In the genomic region with DNA sequence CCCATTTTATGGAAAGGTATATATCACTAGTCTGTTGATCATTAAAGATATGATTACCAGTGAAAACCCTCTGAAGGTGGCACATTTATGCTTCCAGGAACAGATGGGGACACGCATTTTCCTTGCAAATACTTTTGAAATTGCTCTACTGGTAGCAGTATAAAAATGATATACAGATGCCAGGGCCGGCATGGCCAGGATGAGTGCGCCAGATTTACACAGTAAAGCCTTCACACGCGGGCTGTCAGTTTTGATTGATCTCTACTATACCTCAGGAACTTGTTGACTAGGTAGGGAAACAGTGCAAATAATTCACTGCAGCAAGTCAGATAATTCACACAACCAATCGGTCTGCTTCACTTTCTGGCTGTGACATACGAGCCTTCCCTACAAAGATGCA, we compare ENCODE assay signal across 15 cellular contexts.
A peak's percentile ranks its signal among the peaks of the same experiment; 100 is the strongest.
DNase-seq lines count a peak whose midpoint lies in the region; ATAC-seq, FAIRE-seq and TF ChIP-seq lines count a peak whose summit lies in the region.
"Had no signal": no experiment of that assay in that cellular context is flagged by ENCODE, and none has a peak within 500 bp of the region (broad histone marks: within the 10 kb centered on the region; RNA-seq: fewer than 3 reads in every experiment).

No MANE protein-coding gene starts in this region.

- 31% methylated on average over 7 of the region's 7 CpGs; no CpG with 5 or more reads in 1 of the 2 experiments for WGBS in H1 (ENCODE audit: extremely low coverage in 1 of 2, insufficient coverage in 1 of 2, insufficient read length in 1 of 2, insufficient replicate concordance in 2 of 2, low coverage in 1 of 2, low lambda C conversion rate in 2 of 2, missing lambda C conversion rate in 1 of 2), 2 experiments

- peak; percentile 10 for DNase-seq in activated CD4-positive, alpha-beta T cell treated with anti-CD3 and anti-CD28 coated beads for 36 hours
- DNase-seq in activated CD4-positive, alpha-beta T cell treated with anti-CD3 and anti-CD28 coated beads for 4 hours, result no peak
- DNase-seq in GM23338 (ENCODE audit: low spot score) (no peak), HEK293T (ENCODE audit: extremely low spot score) (no peak), H1 (ENCODE audit: low read depth in 1 of 2, low spot score in 2 of 2) (no peak), type B pancreatic cell (ENCODE audit: extremely low spot score, unreplicated experiment) (no peak)
- no peak for DNase-seq in stimulated activated naive B cell treated with anti-CD40 and anti-IgM and Interleukin-4, amounts not matched to agents 10 μg/mL and 1 μg/mL and 100 μg/mL, for 72 hours
- DNase-seq: BE2C; CD4-positive, alpha-beta memory T cell; DMS79; HCEC 1CT; IMR-90 had no signal

- 0 out of 2 replicates have a peak, but pooled peaks cover 10% of the 10 kb centered on the region for H3F3A ChIP-seq in GM23338 (replicated peaks; ENCODE audit: low read depth)

- no peak for TF ChIP-seq EP300 in H1 (IDR thresholded peaks at IDR 0.05; ENCODE audit: borderline replicate concordance in 1 of 2, low read depth in 2 of 2, low read length in 2 of 2)

- peaks cover 8% of the 10 kb centered on the region; the same call in 1 of the 2 replicates for H3K23me2 ChIP-seq in H1 (ENCODE audit: low read depth, low read length)

- H2AK5ac ChIP-seq in H1 (ENCODE audit: low read depth, low read length), result no peak overlapping the region

- FAIRE-seq in H1 (lab: Jason Lieb, UNC), result no peak
- FAIRE-seq: A204.1, GM12891 had no signal

- intact Hi-C loops in activated CD4-positive, alpha-beta T cell treated with anti-CD3 and anti-CD28 coated beads for 36 hours (cut with DNase I, micrococcal nuclease), result no loop called here

- CTCF ChIA-PET in activated CD4-positive, alpha-beta T cell treated with anti-CD3 and anti-CD28 coated beads for 36 hours (lab: Charles Lee), result no interaction called here
- CTCF ChIA-PET in HEK293T (lab: Yijun Ruan, JAX) (no interaction called here), H1 (lab: Charles Lee; ENCODE audit: partially characterized antibody) (interaction anchor here (1.3 to 2.4 kb wide), 5 partner anchors 8 to 325 kb away, joined by 4 to 10 read pairs (median 5); no protein-coding TSS in a partner anchor)

- H3K4me3 ChIP-seq in GM23338 (no peak overlapping the region), H1 (ENCODE audit: extremely low read depth in 1 of 4, insufficient read depth in 2 of 4, low read depth in 3 of 4, low read length in 4 of 4) (peak overlapping the region in 1 of 4 experiments; percentile 57; a peak in 1 of 8 replicates)

- no peaks in the 10 kb centered on the region for H3K79me1 ChIP-seq in H1 (ENCODE audit: low read depth, low read length)

- H2AFZ ChIP-seq in GM23338 (no peak overlapping the region), H1 (ENCODE audit: low read length) (no peak overlapping the region)

- no peaks in the 10 kb centered on the region for H3K9me2 ChIP-seq in GM23338 (ENCODE audit: insufficient read depth)

- H4K20me1 ChIP-seq in GM23338 (replicated peaks; ENCODE audit: insufficient read depth) (no peaks in the 10 kb centered on the region; the same call in 1 of the 2 replicates), H1 (replicated peaks in 1 of 2; ENCODE audit: control insufficient read depth in 1 of 2, insufficient read depth in 2 of 2, low read length in 2 of 2) (peaks cover 0 to 8% of the 10 kb centered on the region in 2 experiments)

- no peak for TF ChIP-seq RAD21 in H1 (IDR thresholded peaks at IDR 0.05 in 1 of 2, conservative IDR thresholded peaks at IDR 0.05 in 1 of 2; ENCODE audit: low read depth in 2 of 2, low read length in 2 of 2)

- H3K4me2 ChIP-seq in GM23338, result peak overlapping the region; percentile 78
- H3K4me2 ChIP-seq in H1 (ENCODE audit: insufficient read depth in 1 of 2, low read depth in 2 of 2, low read length in 2 of 2), result peak overlapping the region in 1 of 2 experiments; percentile 91; a peak in 1 of 4 replicates

- H3K4ac ChIP-seq in H1 (replicated peaks; ENCODE audit: insufficient read length, low read depth, low read length), result no peak overlapping the region

- no peak overlapping the region for H3K4me3 Mint-ChIP-seq in activated CD4-positive, alpha-beta T cell treated with anti-CD3 and anti-CD28 coated beads for 36 hours
- H3K4me3 Mint-ChIP-seq in GM23338, result peak overlapping the region; percentile 66; the same call in 1 of the 3 replicates
- no peak overlapping the region for H3K4me3 Mint-ChIP-seq in stimulated activated naive B cell treated with anti-CD40 and anti-IgM and Interleukin-4, amounts not matched to agents 10 μg/mL and 1 μg/mL and 100 μg/mL, for 72 hours
- H3K4me3 Mint-ChIP-seq in type B pancreatic cell, result no peak overlapping the region

- peaks cover 11% of the 10 kb centered on the region for H3K4me1 Mint-ChIP-seq in activated CD4-positive, alpha-beta T cell treated with anti-CD3 and anti-CD28 coated beads for 36 hours
- H3K4me1 Mint-ChIP-seq in GM23338 (peaks cover 61% of the 10 kb centered on the region), type B pancreatic cell (ENCODE audit: unreplicated experiment) (peaks cover 5% of the 10 kb centered on the region)
- peaks cover 9 to 20% of the 10 kb centered on the region in 2 donors for H3K4me1 Mint-ChIP-seq in stimulated activated naive B cell treated with anti-CD40 and anti-IgM and Interleukin-4, amounts not matched to agents 10 μg/mL and 1 μg/mL and 100 μg/mL, for 72 hours

- H3K23ac ChIP-seq in H1 (ENCODE audit: insufficient read length), result no peak overlapping the region

- H3K27ac Mint-ChIP-seq in activated CD4-positive, alpha-beta T cell treated with anti-CD3 and anti-CD28 coated beads for 36 hours, result no peak overlapping the region
- H3K27ac Mint-ChIP-seq in GM23338 (no peak overlapping the region), type B pancreatic cell (no peak overlapping the region)
- no peak overlapping the region for H3K27ac Mint-ChIP-seq in stimulated activated naive B cell treated with anti-CD40 and anti-IgM and Interleukin-4, amounts not matched to agents 10 μg/mL and 1 μg/mL and 100 μg/mL, for 72 hours
- H3K27ac Mint-ChIP-seq: CD4-positive, alpha-beta memory T cell had no signal

- H3K36me3 ChIP-seq in GM23338 (ENCODE audit: insufficient read depth), result no peaks in the 10 kb centered on the region
- peaks cover 0 to 2% (median 0%) of the 10 kb centered on the region in 4 experiments; a peak in 1 of 8 replicates for H3K36me3 ChIP-seq in H1 (ENCODE audit: control insufficient read depth in 2 of 4, insufficient read depth in 4 of 4, low read length in 3 of 4)
- H3K36me3 ChIP-seq: BE2C had no signal

- H3K18ac ChIP-seq in H1 (ENCODE audit: extremely low read depth, low read length), result no peak overlapping the region

- no peak overlapping the region for H3K27ac ChIP-seq in GM23338 (ENCODE audit: low read depth)
- H3K27ac ChIP-seq in H1 (ENCODE audit: low read depth, low read length), result no peak overlapping the region
- H3K27ac ChIP-seq: C4-2B had no signal

- peak overlapping the region; percentile 12; the same call in 1 of the 2 replicates for H2BK12ac ChIP-seq in H1 (ENCODE audit: low read depth, low read length)

- H2BK15ac ChIP-seq in H1 (ENCODE audit: low read length), result no peak overlapping the region

- no peak overlapping the region for H3K9ac ChIP-seq in H1 (replicated peaks in 1 of 4; ENCODE audit: extremely low read depth in 1 of 4, low read depth in 3 of 4, low read length in 3 of 4)

- H2BK20ac ChIP-seq in H1 (ENCODE audit: low read length), result no peak overlapping the region

- POLR2A ChIA-PET in activated CD4-positive, alpha-beta T cell treated with anti-CD3 and anti-CD28 coated beads for 36 hours (lab: Charles Lee), result no interaction called here
- POLR2A ChIA-PET in HEK293T (lab: Yijun Ruan, JAX), result no interaction called here
- POLR2A ChIA-PET in H1 (lab: Charles Lee; ENCODE audit: partially characterized antibody), result interaction anchor here (1.6 to 1.9 kb wide), 2 partner anchors 8 to 10 kb away, joined by 6 to 8 read pairs; no protein-coding TSS in a partner anchor

- no peak for TF ChIP-seq POLR2A in H1 (IDR thresholded peaks at IDR 0.05; ENCODE audit: control extremely low read depth in 1 of 2, low read depth in 2 of 2, low read length in 2 of 2)

- TF ChIP-seq CTCF in GM23338 (conservative IDR thresholded peaks at IDR 0.05; ENCODE audit: low read depth in 2 of 2) (no peak), H1 (IDR thresholded peaks at IDR 0.05; ENCODE audit: control extremely low read depth in 1 of 3, insufficient read depth in 1 of 3, low read depth in 1 of 3, low read length in 3 of 3) (no peak), type B pancreatic cell (conservative IDR thresholded peaks at IDR 0.05) (no peak)

- H2BK5ac ChIP-seq in H1 (ENCODE audit: low read depth, low read length), result no peak overlapping the region

- H4K5ac ChIP-seq in H1 (ENCODE audit: insufficient read length, low read depth, low read length), result no peak overlapping the region

- H3K14ac ChIP-seq in H1 (ENCODE audit: insufficient read length), result no peak overlapping the region

- no peak overlapping the region for H4K91ac ChIP-seq in H1 (replicated peaks; ENCODE audit: insufficient read length, low read length)

- H3K4me1 ChIP-seq in GM23338 (ENCODE audit: insufficient read depth) (peaks cover 60% of the 10 kb centered on the region), H1 (replicated peaks in 1 of 4; ENCODE audit: control insufficient read depth in 3 of 4, insufficient read depth in 4 of 4, low read length in 3 of 4) (peaks cover 10 to 31% (median 29%) of the 10 kb centered on the region in 4 experiments)
- H3K4me1 ChIP-seq: BE2C had no signal

- no peak for ATAC-seq in activated CD4-positive, alpha-beta T cell treated with anti-CD3 and anti-CD28 coated beads for 36 hours
- no peak for ATAC-seq in GM23338
- no peak for ATAC-seq in stimulated activated naive B cell treated with anti-CD40 and anti-IgM and Interleukin-4, amounts not matched to agents 10 μg/mL and 1 μg/mL and 100 μg/mL, for 72 hours (replicated peaks)

- no peaks in the 10 kb centered on the region for H3K36me3 Mint-ChIP-seq in activated CD4-positive, alpha-beta T cell treated with anti-CD3 and anti-CD28 coated beads for 36 hours (ENCODE audit: low read depth)
- H3K36me3 Mint-ChIP-seq in GM23338 (ENCODE audit: low read depth) (no peaks in the 10 kb centered on the region; the same call in 2 of the 3 replicates), type B pancreatic cell (peaks cover 17% of the 10 kb centered on the region)
- no peaks in the 10 kb centered on the region for H3K36me3 Mint-ChIP-seq in stimulated activated naive B cell treated with anti-CD40 and anti-IgM and Interleukin-4, amounts not matched to agents 10 μg/mL and 1 μg/mL and 100 μg/mL, for 72 hours
- H3K36me3 Mint-ChIP-seq: CD4-positive, alpha-beta memory T cell had no signal

- no peak overlapping the region for H2BK120ac ChIP-seq in H1 (replicated peaks; ENCODE audit: low read depth, low read length)

- peaks cover 72% of the 10 kb centered on the region for H3K27me3 Mint-ChIP-seq in activated CD4-positive, alpha-beta T cell treated with anti-CD3 and anti-CD28 coated beads for 36 hours
- H3K27me3 Mint-ChIP-seq in GM23338 (ENCODE audit: insufficient read depth, low read depth, poor library complexity) (peaks cover 92% of the 10 kb centered on the region), type B pancreatic cell (peaks cover 91% of the 10 kb centered on the region)
- H3K27me3 Mint-ChIP-seq in stimulated activated naive B cell treated with anti-CD40 and anti-IgM and Interleukin-4, amounts not matched to agents 10 μg/mL and 1 μg/mL and 100 μg/mL, for 72 hours, result peaks cover 78 to 89% of the 10 kb centered on the region in 2 donors

- H3K9me3 ChIP-seq in H1 (ENCODE audit: insufficient read depth in 2 of 2, low read depth in 1 of 2, low read length in 1 of 2), result no peaks in the 10 kb centered on the region
- H3K9me3 ChIP-seq: BE2C had no signal

- no peaks in the 10 kb centered on the region for H3K9me3 Mint-ChIP-seq in activated CD4-positive, alpha-beta T cell treated with anti-CD3 and anti-CD28 coated beads for 36 hours (ENCODE audit: low read depth)
- no peaks in the 10 kb centered on the region; the same call in 2 of the 3 replicates for H3K9me3 Mint-ChIP-seq in GM23338
- peaks cover 0 to 1% of the 10 kb centered on the region in 2 donors for H3K9me3 Mint-ChIP-seq in stimulated activated naive B cell treated with anti-CD40 and anti-IgM and Interleukin-4, amounts not matched to agents 10 μg/mL and 1 μg/mL and 100 μg/mL, for 72 hours
- no peaks in the 10 kb centered on the region for H3K9me3 Mint-ChIP-seq in type B pancreatic cell

- H3K27me3 ChIP-seq in GM23338 (ENCODE audit: insufficient read depth), result peaks cover 99% of the 10 kb centered on the region
- H3K27me3 ChIP-seq in H1 (replicated peaks in 1 of 4; ENCODE audit: control insufficient read depth in 3 of 4, extremely low read depth in 1 of 4, insufficient read depth in 3 of 4, low read length in 3 of 4), result peaks cover 40 to 89% (median 72%) of the 10 kb centered on the region in 4 experiments

- H3K79me2 ChIP-seq in GM23338 (replicated peaks; ENCODE audit: insufficient read depth) (no peaks in the 10 kb centered on the region), H1 (ENCODE audit: control insufficient read depth in 1 of 2, insufficient read depth in 2 of 2, low read length in 2 of 2) (no peaks in the 10 kb centered on the region)

- H3K56ac ChIP-seq in H1 (replicated peaks; ENCODE audit: insufficient read length, low read depth, low read length), result no peak overlapping the region

- H4K8ac ChIP-seq in H1 (ENCODE audit: extremely low read depth, insufficient read depth, low read length), result no peak overlapping the region; the same call in 1 of the 2 replicates
